Comparison of ENCODE assay signal across 1 cellular context in genomic region chr6:44262467-44263356, GRCh38.
TF ChIP-seq lines count a peak whose summit lies in the region.

No MANE protein-coding gene starts in this region.

TF ChIP-seq in GM12878, 131 proteins besides CTCF, POLR2A, EP300 and RAD21:
- TF ChIP-seq MEF2A (IDR thresholded peaks at IDR 0.05; ENCODE audit: insufficient read depth, low read depth, low read length) (no peak), SMARCA5 (IDR thresholded peaks at IDR 0.05) (peak; percentile 25; the same call in 1 of the 2 replicates), IKZF2 (IDR thresholded peaks at IDR 0.05) (0 out of 4 replicates have a peak, but pooled peaks of 1 of the 2 experiments have one; percentile 8), EZH2 (IDR thresholded peaks at IDR 0.05; ENCODE audit: borderline replicate concordance, control insufficient read depth, low read depth, low read length) (no peak), POLR2AphosphoS2 (IDR thresholded peaks at IDR 0.05; ENCODE audit: low read depth, low read length) (0 out of 2 replicates have a peak, but pooled peaks have one; percentile 5), SMAD5 (IDR thresholded peaks at IDR 0.05; ENCODE audit: low read depth) (0 out of 2 replicates have a peak, but pooled peaks have one; percentile 33), SMAD1 (IDR thresholded peaks at IDR 0.05; ENCODE audit: low read depth, partially characterized antibody) (peak; percentile 57), CHD2 (IDR thresholded peaks at IDR 0.05; ENCODE audit: borderline replicate concordance, low read depth, low read length) (no peak), ZNF687 (IDR thresholded peaks at IDR 0.05) (peak; percentile 56; the same call in 1 of the 2 replicates), TBL1XR1 (IDR thresholded peaks at IDR 0.05; ENCODE audit: low read depth, low read length) (0 out of 2 replicates have a peak, but pooled peaks have one; percentile 45), HDGF (IDR thresholded peaks at IDR 0.05) (peak; percentile 11; the same call in 1 of the 2 replicates), BACH1 (IDR thresholded peaks at IDR 0.05; ENCODE audit: borderline replicate concordance) (peak; percentile 57; the same call in 1 of the 2 replicates), NR2C1 (IDR thresholded peaks at IDR 0.05) (no peak), ZNF207 (IDR thresholded peaks at IDR 0.05; ENCODE audit: borderline replicate concordance) (no peak), ESRRA (IDR thresholded peaks at IDR 0.05; ENCODE audit: low read length) (no peak), GATAD2B (conservative IDR thresholded peaks at IDR 0.05; ENCODE audit: low read depth) (peak; percentile 50; the same call in 1 of the 2 replicates), USF2 (IDR thresholded peaks at IDR 0.05; ENCODE audit: borderline replicate concordance, low read depth, low read length) (no peak), PKNOX1 (IDR thresholded peaks at IDR 0.05) (peak; percentile 77), CUX1 (IDR thresholded peaks at IDR 0.05; ENCODE audit: insufficient replicate concordance, low read depth, low read length) (no peak), POLR2AphosphoS5 (IDR thresholded peaks at IDR 0.05; ENCODE audit: low read length) (peak; percentile 82), IRF5 (IDR thresholded peaks at IDR 0.05; ENCODE audit: borderline replicate concordance) (no peak), CBX3 (IDR thresholded peaks at IDR 0.05; ENCODE audit: borderline replicate concordance, low read depth) (no peak), ATF2 (IDR thresholded peaks at IDR 0.05; ENCODE audit: low read length) (no peak), REST (IDR thresholded peaks at IDR 0.05; ENCODE audit: low read depth, low read length) (peak; percentile 2; the same call in 1 of the 2 replicates)
